In genomic region chr11:68690671-68691401, GRCh38 we compare ENCODE assay signal across 10 cellular contexts. TPM values are rescaled to one million over a fixed set of nuclear protein-coding genes. Genes with fewer than 3 reads are reported as not detected.
DNase-seq lines count a peak whose midpoint lies in the region; ATAC-seq, FAIRE-seq and TF ChIP-seq lines count a peak whose summit lies in the region.
"Had no signal": no experiment of that assay in that cellular context is flagged by ENCODE, and none has a peak within 500 bp of the region (broad histone marks: within the 10 kb centered on the region; RNA-seq: fewer than 3 reads in every experiment).

No MANE protein-coding gene starts in this region.

- H3K4me3 ChIP-seq in A549 = no peak overlapping the region
- H3K4me3 ChIP-seq in DND-41 (ENCODE audit: low read depth in 1 of 2, low read length in 2 of 2) = no peak overlapping the region
- peak overlapping the region; percentile 2; the same call in 1 of the 2 replicates for H3K4me3 ChIP-seq in SK-N-MC
- no peak overlapping the region for H3K4me3 ChIP-seq in choroid plexus epithelial cell (ENCODE audit: low read depth, low read length)
- no peak overlapping the region for H3K4me3 ChIP-seq in dorsolateral prefrontal cortex

- H3K4me1 ChIP-seq in A549 = no peaks in the 10 kb centered on the region
- peaks cover 19% of the 10 kb centered on the region for H3K4me1 ChIP-seq in DND-41 (ENCODE audit: insufficient read depth, low read length)

- WGBS in A549 (ENCODE audit: missing lambda C conversion rate) = 77% methylated on average over 16 of the region's 16 CpGs

- no peak for FAIRE-seq in A549 (lab: Jason Lieb, UNC)

- H3K79me2 ChIP-seq in DND-41 (ENCODE audit: insufficient read depth, low read length) = no peaks in the 10 kb centered on the region

- peaks cover 16% of the 10 kb centered on the region for H3K27me3 ChIP-seq in DND-41 (ENCODE audit: insufficient read depth, low read length, poor library complexity)
- H3K27me3 ChIP-seq in dorsolateral prefrontal cortex = peaks cover 0 to 41% (median 13%) of the 10 kb centered on the region in 45 donors

- H3K36me3 ChIP-seq in DND-41 (ENCODE audit: insufficient read depth, low read length) = no peaks in the 10 kb centered on the region
- no peaks in the 10 kb centered on the region for H3K36me3 ChIP-seq in SK-N-MC (ENCODE audit: insufficient read depth, low read length)

- H3K4me2 ChIP-seq in A549 = no peak overlapping the region
- no peak overlapping the region; the same call in 1 of the 2 replicates for H3K4me2 ChIP-seq in DND-41 (ENCODE audit: insufficient read depth, low read length)

- H2AFZ ChIP-seq in DND-41 (ENCODE audit: low read depth, low read length) = no peak overlapping the region

- H3K9me3 ChIP-seq in A549 (no peaks in the 10 kb centered on the region), DND-41 (ENCODE audit: insufficient read depth, low read length, severe bottlenecking) (no peaks in the 10 kb centered on the region), SK-N-MC (ENCODE audit: low read depth, low read length) (no peaks in the 10 kb centered on the region)

- H3K9ac ChIP-seq in DND-41 (ENCODE audit: low read depth, low read length) (no peak overlapping the region), SK-N-MC (ENCODE audit: insufficient read length) (peak overlapping the region; percentile 49)

- no peak for TF ChIP-seq EP300 in A549 (IDR thresholded peaks at IDR 0.05)

- ATAC-seq in A549 = no peak
- peak; percentile 99 for ATAC-seq in DND-41 (ENCODE audit: insufficient read depth, low read depth)

- intact Hi-C loops in dorsolateral prefrontal cortex (cut with DNase I) = no loop called here

- DNase-seq in A549 (ENCODE audit: low read depth in 1 of 2, low spot score in 1 of 2) (no peak), DND-41 (peak; percentile 71), SK-N-MC (ENCODE audit: low read depth, low spot score) (no peak), choroid plexus epithelial cell (ENCODE audit: low read depth) (peak; percentile 9), dorsolateral prefrontal cortex (no peak), putamen (ENCODE audit: low spot score) (no peak), AG08396 (ENCODE audit: low spot score) (no peak), HEK293T (ENCODE audit: extremely low spot score) (no peak)
- DNase-seq: NCI-H2081 treated with DMSO at 0.1 percent for 48 hours, SIG-M5 had no signal

- TF ChIP-seq CTCF in A549 (IDR thresholded peaks at IDR 0.05) = 0 out of 3 replicates have a peak, but pooled peaks have one; percentile 8
- TF ChIP-seq CTCF in DND-41 (IDR thresholded peaks at IDR 0.05; ENCODE audit: borderline replicate concordance, extremely low read depth, low read length, poor library complexity, severe bottlenecking) = peak; percentile 20
- peak; percentile 19 for TF ChIP-seq CTCF in choroid plexus epithelial cell (conservative IDR thresholded peaks at IDR 0.05; ENCODE audit: low read depth, low read length)
- no peak for TF ChIP-seq CTCF in dorsolateral prefrontal cortex (IDR thresholded peaks at IDR 0.05 in 54 of 56, conservative IDR thresholded peaks at IDR 0.05 in 2 of 56; ENCODE audit: low read depth in 1 of 56, partially characterized antibody in 56 of 56)

- CTCF ChIA-PET in A549 (lab: Yijun Ruan, JAX) (interaction anchor here (1.4 to 1.5 kb wide), 2 partner anchors 12 to 13 kb away, joined by 3 to 6 read pairs; no protein-coding TSS in a partner anchor), HEK293T (lab: Yijun Ruan, JAX) (interaction anchor here (0.9 kb wide), 1 partner anchor 33 kb away, joined by 3 read pairs; no protein-coding TSS in a partner anchor)

- 0 out of 5 replicates have a peak, but pooled peaks have one; percentile 8 to 10 for TF ChIP-seq RAD21 in A549 (conservative IDR thresholded peaks at IDR 0.05 in 1 of 2, IDR thresholded peaks at IDR 0.05 in 1 of 2)

- 0 out of 2 replicates have a peak, but pooled peaks cover 8% of the 10 kb centered on the region for H4K20me1 ChIP-seq in DND-41 (ENCODE audit: insufficient read depth, low read length)

- no peak for TF ChIP-seq POLR2A in A549 (IDR thresholded peaks at IDR 0.05; ENCODE audit: low read length)

- H3K27ac ChIP-seq in A549 = no peak overlapping the region
- H3K27ac ChIP-seq in DND-41 (ENCODE audit: low read length) = no peak overlapping the region
- peak overlapping the region; percentile 49; the same call in 1 of the 2 replicates for H3K27ac ChIP-seq in SK-N-MC
- H3K27ac ChIP-seq in dorsolateral prefrontal cortex = no peak overlapping the region

- POLR2A ChIA-PET in A549 (lab: Yijun Ruan, JAX) (interaction anchor here (0.7 kb wide), 1 partner anchor 163 kb away, joined by 3 read pairs; no protein-coding TSS in a partner anchor), HEK293T (lab: Yijun Ruan, JAX) (no interaction called here)

TF ChIP-seq in A549, 52 proteins besides CTCF, POLR2A, EP300 and RAD21:
- TF ChIP-seq MAFK (IDR thresholded peaks at IDR 0.05; ENCODE audit: partially characterized antibody) = peak; percentile 92
- TF ChIP-seq ELK1 (IDR thresholded peaks at IDR 0.05; ENCODE audit: low read depth, low read length) = no peak
- no peak for TF ChIP-seq RCOR1 (IDR thresholded peaks at IDR 0.05; ENCODE audit: low read depth, low read length)
- TF ChIP-seq TP53 (CRISPR knock-in tag; IDR thresholded peaks at IDR 0.05) = no peak
- no peak for TF ChIP-seq NR3C1 (IDR thresholded peaks at IDR 0.05)
- TF ChIP-seq FOSL2 (IDR thresholded peaks at IDR 0.05) = no peak
- no peak for TF ChIP-seq FOSL2 (CRISPR knock-in tag; IDR thresholded peaks at IDR 0.05)
- TF ChIP-seq RARB (CRISPR knock-in tag; IDR thresholded peaks at IDR 0.05) = no peak
- no peak for TF ChIP-seq JUN (IDR thresholded peaks at IDR 0.05)
- TF ChIP-seq RFX5 (IDR thresholded peaks at IDR 0.05) = no peak

TF ChIP-seq in HEK293T, 16 proteins besides CTCF, POLR2A, EP300 and RAD21:
- TF ChIP-seq, protein P1, sequence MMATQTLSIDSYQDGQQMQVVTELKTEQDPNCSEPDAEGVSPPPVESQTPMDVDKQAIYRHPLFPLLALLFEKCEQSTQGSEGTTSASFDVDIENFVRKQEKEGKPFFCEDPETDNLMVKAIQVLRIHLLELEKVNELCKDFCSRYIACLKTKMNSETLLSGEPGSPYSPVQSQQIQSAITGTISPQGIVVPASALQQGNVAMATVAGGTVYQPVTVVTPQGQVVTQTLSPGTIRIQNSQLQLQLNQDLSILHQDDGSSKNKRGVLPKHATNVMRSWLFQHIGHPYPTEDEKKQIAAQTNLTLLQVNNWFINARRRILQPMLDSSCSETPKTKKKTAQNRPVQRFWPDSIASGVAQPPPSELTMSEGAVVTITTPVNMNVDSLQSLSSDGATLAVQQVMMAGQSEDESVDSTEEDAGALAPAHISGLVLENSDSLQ (IDR thresholded peaks at IDR 0.05) = no peak
- TF ChIP-seq CTBP1 (IDR thresholded peaks at IDR 0.05; ENCODE audit: borderline replicate concordance) (no peak), HDGF (IDR thresholded peaks at IDR 0.05; ENCODE audit: borderline replicate concordance) (no peak), L3MBTL2 (conservative IDR thresholded peaks at IDR 0.05) (no peak), FOXA1 (IDR thresholded peaks at IDR 0.05) (no peak), BHLHE40 (IDR thresholded peaks at IDR 0.05; ENCODE audit: borderline replicate concordance) (no peak)

RNA-seq across cellular contexts. Expression of gene GAL, which starts 6.5 kb away (rescaled TPM):
- polyA plus RNA-seq in A549 (2011; rRNA removed) (2.2 and 2.5 TPM in 2 replicates), A549 (2017; fragmentation: RNase III; extraction: RNeasy Plus Mini Kit Qiagen cat#74134 plus additional on column Dnase treatment) (7.9 to 9.8 TPM (median 8.6 TPM) in 3 replicates)
- 11.9 and 14.6 TPM in 2 replicates for polyA plus RNA-seq in A549 (2012; cell fraction: cytosol; rRNA removed)
- polyA plus RNA-seq in A549 (2012; cell fraction: nucleus; rRNA removed) = 7.1 and 10.2 TPM in 2 replicates
- 1.9 and 3.1 TPM in 2 replicates for polyA minus RNA-seq in A549 (2011; rRNA and poly(A)+ RNA removed)
- total RNA-seq in dorsolateral prefrontal cortex = 1 to 10 TPM in 64 of 120 experiments, under 1 TPM in 28, not detected in 28; 0.57 to 4.9 (median 1.3) TPM

Comparison
In these comparisons a context has a peak if more than half of its experiments do, and no peak if none do; other contexts are left out.
1. DNase-seq: peak in DND-41 (single experiment) and choroid plexus epithelial cell (single experiment); none in A549 (0 of 2), SK-N-MC (single experiment), dorsolateral prefrontal cortex (0 of 10), putamen (single experiment), AG08396 (single experiment) and HEK293T (single experiment).
2. CTCF ChIP-seq: peak in A549 (single experiment), DND-41 (single experiment) and choroid plexus epithelial cell (single experiment); none in dorsolateral prefrontal cortex (0 of 56).